8 cellular contexts compared by ENCODE assay signal in genomic region chr5:83564069-83564749, GRCh38.
DNase-seq lines count a peak whose midpoint lies in the region; ATAC-seq and TF ChIP-seq lines count a peak whose summit lies in the region.

No MANE protein-coding gene starts in this region.

- peaks cover 3% of the 10 kb centered on the region; the same call in 1 of the 2 replicates for H3K9me3 ChIP-seq in AG04450 (ENCODE audit: control insufficient read depth, insufficient read depth, low read length)
- H3K9me3 ChIP-seq in RWPE2 (ENCODE audit: severe bottlenecking), result no peaks in the 10 kb centered on the region
- H3K9me3 ChIP-seq in HAP-1, result no peaks in the 10 kb centered on the region

- H3K36me3 ChIP-seq in RWPE2 (ENCODE audit: low read depth) (no peaks in the 10 kb centered on the region), HAP-1 (replicated peaks) (no peaks in the 10 kb centered on the region)

- ATAC-seq in GM18511 (IDR thresholded peaks at IDR 0.05; ENCODE audit: unreplicated experiment), result peak; percentile 82
- ATAC-seq in RWPE2 (ENCODE audit: low read depth), result peak; percentile 44; the same call in 2 of the 3 replicates

- in situ Hi-C loops in HAP-1 (cut with MboI; ENCODE audit: low sequenced_read_pairs), result loop anchor here (25.0 kb wide), 2 partner anchors 927 to 1252 kb away; no protein-coding TSS in a partner anchor

- CTCF ChIA-PET in AG04450 (lab: Charles Lee), result interaction anchor here (0.6 to 1.6 kb wide), 22 partner anchors 8 to 1254 kb away, joined by 3 to 10 read pairs (median 4); no protein-coding TSS in a partner anchor

- H3K27me3 ChIP-seq in AG04450 (ENCODE audit: control insufficient read depth, insufficient read depth, low read length) (no peaks in the 10 kb centered on the region), RWPE2 (ENCODE audit: insufficient read depth, poor library complexity, severe bottlenecking) (no peaks in the 10 kb centered on the region), HAP-1 (ENCODE audit: low read depth) (0 out of 2 replicates have a peak, but pooled peaks cover 2% of the 10 kb centered on the region)

- H3K4me1 ChIP-seq in RWPE2 (ENCODE audit: insufficient read depth, poor library complexity, severe bottlenecking), result peaks cover 17% of the 10 kb centered on the region
- H3K4me1 ChIP-seq in HAP-1, result no peaks in the 10 kb centered on the region

- POLR2A ChIA-PET in AG04450 (lab: Yijun Ruan, JAX), result no interaction called here

- H3K27ac ChIP-seq in AG04450 (ENCODE audit: low read depth, low read length) (no peak overlapping the region), RWPE2 (ENCODE audit: poor library complexity, severe bottlenecking) (no peak overlapping the region)

- no peak overlapping the region for H3K4me3 ChIP-seq in AG04450 (ENCODE audit: low read depth, low read length)
- H3K4me3 ChIP-seq in RWPE2 (ENCODE audit: severe bottlenecking), result no peak overlapping the region
- H3K4me3 ChIP-seq in HAP-1, result no peak overlapping the region

- DNase-seq in AG04450 (ENCODE audit: low read depth, low spot score) (no peak), HuH-7.5 (ENCODE audit: low spot score) (peak; percentile 5), RWPE2 (ENCODE audit: low spot score) (no peak), fibroblast of gingiva (ENCODE audit: low read depth) (peak; percentile 39), pons (ENCODE audit: low spot score) (peak; percentile 91), nucleus accumbens (lab: John Stamatoyannopoulos, UW) (no peak), HAP-1 (ENCODE audit: low spot score in 2 of 2) (no peak)

- TF ChIP-seq CTCF in AG04450 (IDR thresholded peaks at IDR 0.05; ENCODE audit: low read depth, low read length) (peak; percentile 58), RWPE2 (IDR thresholded peaks at IDR 0.05; ENCODE audit: poor library complexity, severe bottlenecking) (peak; percentile 90)

Comparison
In these comparisons a context has a peak if more than half of its experiments do, and no peak if none do; other contexts are left out.
1. DNase-seq: peak in HuH-7.5 (single experiment), fibroblast of gingiva (single experiment) and pons (single experiment); none in AG04450 (single experiment), RWPE2 (single experiment), nucleus accumbens (0 of 56) and HAP-1 (0 of 2).